In genomic region chr5:151146003-151146524, GRCh38 we compare ENCODE assay signal across 13 cellular contexts. TPM values are rescaled to one million over a fixed set of nuclear protein-coding genes. Genes with fewer than 3 reads are reported as not detected.
DNase-seq lines count a peak whose midpoint lies in the region; ATAC-seq and TF ChIP-seq lines count a peak whose summit lies in the region.
"Had no signal": no experiment of that assay in that cellular context is flagged by ENCODE, and none has a peak within 500 bp of the region (broad histone marks: within the 10 kb centered on the region; RNA-seq: fewer than 3 reads in every experiment).

No MANE protein-coding gene starts in this region.

- peaks cover 52% of the 10 kb centered on the region for H3K36me3 Mint-ChIP-seq in T-helper 1 cell treated with Interleukin-12 subunit alpha and Interleukin-12 subunit beta and Interleukin-4 antibody, amounts not matched to agents 30 μg/mL and 1 μg/mL, for 36 hours (ENCODE audit: low read depth)
- H3K36me3 Mint-ChIP-seq in HFFc6 (ENCODE audit: low read depth) (peaks cover 47% of the 10 kb centered on the region), neural crest cell (ENCODE audit: low read depth) (peaks cover 6% of the 10 kb centered on the region)
- H3K36me3 Mint-ChIP-seq in central memory CD8-positive, alpha-beta T cell (ENCODE audit: insufficient read depth), result peaks cover 39% of the 10 kb centered on the region

- TF ChIP-seq CTCF in HFFc6 (IDR thresholded peaks at IDR 0.05) (no peak), neural crest cell (conservative IDR thresholded peaks at IDR 0.05) (no peak)

- H3K4me3 Mint-ChIP-seq in T-helper 1 cell treated with Interleukin-12 subunit alpha and Interleukin-12 subunit beta and Interleukin-4 antibody, amounts not matched to agents 30 μg/mL and 1 μg/mL, for 36 hours, result no peak overlapping the region
- no peak overlapping the region for H3K4me3 Mint-ChIP-seq in HFFc6
- peak overlapping the region; percentile 72 for H3K4me3 Mint-ChIP-seq in central memory CD8-positive, alpha-beta T cell
- H3K4me3 Mint-ChIP-seq in neural crest cell, result no peak overlapping the region

- ATAC-seq in central memory CD8-positive, alpha-beta T cell (replicated peaks; ENCODE audit: extremely low read depth, poor library complexity, severe bottlenecking), result no peak
- ATAC-seq in GM18861 (IDR thresholded peaks at IDR 0.05; ENCODE audit: unreplicated experiment), result no peak
- ATAC-seq in HG03280 (IDR thresholded peaks at IDR 0.05; ENCODE audit: unreplicated experiment), result no peak
- ATAC-seq in GM21619 (IDR thresholded peaks at IDR 0.05; ENCODE audit: unreplicated experiment), result no peak
- ATAC-seq: left cardiac atrium had no signal

- H3K4me1 Mint-ChIP-seq in T-helper 1 cell treated with Interleukin-12 subunit alpha and Interleukin-12 subunit beta and Interleukin-4 antibody, amounts not matched to agents 30 μg/mL and 1 μg/mL, for 36 hours (ENCODE audit: low read depth), result peaks cover 81% of the 10 kb centered on the region
- peaks cover 79% of the 10 kb centered on the region for H3K4me1 Mint-ChIP-seq in HFFc6 (ENCODE audit: low read depth)
- peaks cover 100% of the 10 kb centered on the region for H3K4me1 Mint-ChIP-seq in central memory CD8-positive, alpha-beta T cell
- H3K4me1 Mint-ChIP-seq in neural crest cell, result peaks cover 26% of the 10 kb centered on the region

- peak overlapping the region; percentile 29 for H3K27ac Mint-ChIP-seq in T-helper 1 cell treated with Interleukin-12 subunit alpha and Interleukin-12 subunit beta and Interleukin-4 antibody, amounts not matched to agents 30 μg/mL and 1 μg/mL, for 36 hours
- H3K27ac Mint-ChIP-seq in HFFc6, result peak overlapping the region; percentile 45
- H3K27ac Mint-ChIP-seq in central memory CD8-positive, alpha-beta T cell (ENCODE audit: low read depth), result peak overlapping the region; percentile 91
- peak overlapping the region; percentile 65 for H3K27ac Mint-ChIP-seq in neural crest cell (ENCODE audit: unreplicated experiment)

- no peaks in the 10 kb centered on the region for H3K27me3 Mint-ChIP-seq in T-helper 1 cell treated with Interleukin-12 subunit alpha and Interleukin-12 subunit beta and Interleukin-4 antibody, amounts not matched to agents 30 μg/mL and 1 μg/mL, for 36 hours (ENCODE audit: low read depth)
- H3K27me3 Mint-ChIP-seq in HFFc6 (ENCODE audit: insufficient read depth), result no peaks in the 10 kb centered on the region; the same call in 1 of the 2 replicates
- H3K27me3 Mint-ChIP-seq in central memory CD8-positive, alpha-beta T cell, result no peaks in the 10 kb centered on the region
- no peaks in the 10 kb centered on the region for H3K27me3 Mint-ChIP-seq in neural crest cell (ENCODE audit: low read depth)

- no peak for DNase-seq in T-helper 1 cell
- DNase-seq in HFFc6, result no peak
- DNase-seq in central memory CD8-positive, alpha-beta T cell (ENCODE audit: low spot score in 2 of 2), result no peak
- no peak for DNase-seq in neural crest cell (ENCODE audit: low read depth, low spot score)
- DNase-seq: esophagus squamous epithelium, GDM1, left cardiac atrium, NCI-H2029, NCI-H510A had no signal

- no peaks in the 10 kb centered on the region for H3K9me3 Mint-ChIP-seq in T-helper 1 cell treated with Interleukin-12 subunit alpha and Interleukin-12 subunit beta and Interleukin-4 antibody, amounts not matched to agents 30 μg/mL and 1 μg/mL, for 36 hours
- H3K9me3 Mint-ChIP-seq in HFFc6 (no peaks in the 10 kb centered on the region), neural crest cell (no peaks in the 10 kb centered on the region)
- no peaks in the 10 kb centered on the region for H3K9me3 Mint-ChIP-seq in central memory CD8-positive, alpha-beta T cell

RNA-seq across cellular contexts. Expression of gene ANXA6, which starts 11.5 kb away (rescaled TPM):
- 100 to 1,000 TPM; 507 to 578 (median 546) TPM for total RNA-seq in HFFc6 (2021; fragmentation: NEBNext Ultra II Directional; extraction: Animal tissue kit (Norgen Biotek cat#: 25700))
- 142 and 151 TPM in 2 replicates for total RNA-seq in neural crest cell

Comparison
In these comparisons a context has a peak if more than half of its experiments do, and no peak if none do; other contexts are left out.
1. H3K27ac Mint-ChIP-seq: peak in every context shown above with its lines; median percentile 91 in central memory CD8-positive, alpha-beta T cell; 65 in neural crest cell; 45 in HFFc6; 29 in T-helper 1 cell treated with Interleukin-12 subunit alpha and Interleukin-12 subunit beta and Interleukin-4 antibody, amounts not matched to agents 30 μg/mL and 1 μg/mL, for 36 hours.